ENCODE assay signal across 7 cellular contexts in the genomic region with DNA sequence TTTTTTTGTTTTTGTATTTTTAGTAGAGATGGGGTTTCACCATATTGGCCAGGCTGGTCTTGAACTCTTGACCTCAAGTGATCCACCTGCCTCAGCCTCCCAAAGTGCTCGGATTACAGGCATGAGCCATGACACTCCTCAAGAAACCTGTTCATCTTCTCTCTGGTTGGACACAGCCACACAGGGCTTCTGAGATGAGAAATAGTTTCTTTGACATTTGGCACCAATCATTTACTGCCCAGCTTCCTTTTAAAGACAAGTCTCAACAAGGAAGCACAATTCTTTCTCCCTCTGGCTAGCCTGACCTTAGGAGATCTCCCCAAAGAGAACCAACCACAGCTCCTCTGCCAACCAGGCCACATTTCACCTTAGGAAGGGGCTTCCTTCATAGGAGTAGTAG. TPM values are rescaled to one million over a fixed set of nuclear protein-coding genes. Genes with fewer than 3 reads are reported as not detected.
DNase-seq lines count a peak whose midpoint lies in the region; ATAC-seq and TF ChIP-seq lines count a peak whose summit lies in the region.
"Not testable (repeated sequence)": the region's sequence is repeated elsewhere in the genome, so short reads cannot be mapped to it uniquely, and the experiment has no call there.

No MANE protein-coding gene starts in this region.

- H3K27ac ChIP-seq in RWPE2 (ENCODE audit: poor library complexity, severe bottlenecking); mammary epithelial cell (ENCODE audit: insufficient read depth, low read depth, low read length): not testable (repeated sequence)
- H3K27ac ChIP-seq in WERI-Rb-1 (peak overlapping the region; percentile 93), neural cell (ENCODE audit: low read length) (peak overlapping the region; percentile 89)

- H3K27me3 ChIP-seq in RWPE2 (ENCODE audit: insufficient read depth, poor library complexity, severe bottlenecking); WERI-Rb-1 (ENCODE audit: insufficient read depth, low read depth, severe bottlenecking); mammary epithelial cell (ENCODE audit: insufficient read depth, low read length); neural cell (ENCODE audit: insufficient read depth, low read depth, low read length): not testable (repeated sequence)

- not testable (repeated sequence) for TF ChIP-seq CTCF in RWPE2 (IDR thresholded peaks at IDR 0.05; ENCODE audit: poor library complexity, severe bottlenecking); WERI-Rb-1 (IDR thresholded peaks at IDR 0.05; ENCODE audit: low read depth, low read length); mammary epithelial cell (conservative IDR thresholded peaks at IDR 0.05 in 1 of 2, IDR thresholded peaks at IDR 0.05 in 1 of 2; ENCODE audit: extremely low read depth in 1 of 2, insufficient read depth in 1 of 2, low read depth in 1 of 2, low read length in 2 of 2); epithelial cell of esophagus (IDR thresholded peaks at IDR 0.05; ENCODE audit: insufficient read depth, low read depth, low read length, missing control alignments); neural cell (IDR thresholded peaks at IDR 0.05; ENCODE audit: poor library complexity, severe bottlenecking)

- H3K9me3 ChIP-seq in RWPE2 (ENCODE audit: severe bottlenecking); WERI-Rb-1 (ENCODE audit: severe bottlenecking); mammary epithelial cell (replicated peaks; ENCODE audit: insufficient read depth, low read length); neural cell (ENCODE audit: low read length): not testable (repeated sequence)

- DNase-seq in ELF-1 (ENCODE audit: low read depth, low spot score) = peak; percentile 14
- not testable (repeated sequence) for DNase-seq in RWPE2 (ENCODE audit: low spot score); WERI-Rb-1
- DNase-seq in mammary epithelial cell = peak; percentile 31
- peak; percentile 48 for DNase-seq in epithelial cell of esophagus (ENCODE audit: low read depth)

- WGBS in mammary epithelial cell (ENCODE audit: low coverage, missing lambda C conversion rate) = 0% methylated on average over 1 of the region's 1 CpG

- not testable (repeated sequence) for H2AFZ ChIP-seq in mammary epithelial cell (ENCODE audit: low read depth, low read length); neural cell (ENCODE audit: low read depth, low read length)

- H4K20me1 ChIP-seq in mammary epithelial cell (ENCODE audit: insufficient read depth, low read length); neural cell (ENCODE audit: insufficient read depth): not testable (repeated sequence)

- H3K4me3 ChIP-seq in RWPE2 (ENCODE audit: severe bottlenecking); WERI-Rb-1 (ENCODE audit: low read depth, low read length); mammary epithelial cell (replicated peaks in 1 of 3; ENCODE audit: insufficient read depth in 1 of 3, low read depth in 2 of 3, low read length in 3 of 3); epithelial cell of esophagus (ENCODE audit: low read length); neural cell (ENCODE audit: low read length): not testable (repeated sequence)

- in situ Hi-C loops in mammary epithelial cell (cut with MboI; ENCODE audit: low sequenced_read_pairs in 2 of 2) = not testable (repeated sequence)

- peak; percentile 48; the same call in 2 of the 3 replicates for ATAC-seq in RWPE2 (ENCODE audit: low read depth)
- ATAC-seq in esophagus mucosa = peak; percentile 88

- intact Hi-C loops in mammary epithelial cell (cut with micrococcal nuclease) = not testable (repeated sequence)

- not testable (repeated sequence) for H3K9me2 ChIP-seq in neural cell (ENCODE audit: insufficient read depth, low read length)

- not testable (repeated sequence) for TF ChIP-seq EP300 in neural cell (conservative IDR thresholded peaks at IDR 0.05; ENCODE audit: poor library complexity, severe bottlenecking)

- H3K79me2 ChIP-seq in mammary epithelial cell (ENCODE audit: insufficient read depth, low read length); neural cell (replicated peaks; ENCODE audit: insufficient read depth, low read length): not testable (repeated sequence)

- not testable (repeated sequence) for H3F3A ChIP-seq in neural cell (ENCODE audit: insufficient read depth, low read length, poor library complexity, severe bottlenecking)

- not testable (repeated sequence) for TF ChIP-seq RAD21 in neural cell (conservative IDR thresholded peaks at IDR 0.05)

- CTCF ChIA-PET in mammary epithelial cell (lab: Charles Lee; ENCODE audit: low non-redundant PET) = not testable (repeated sequence)

- dilution Hi-C loops in mammary epithelial cell (cut with HindIII; ENCODE audit: low sequenced_read_pairs) = not testable (repeated sequence)

- H3K4me2 ChIP-seq in mammary epithelial cell (ENCODE audit: insufficient read depth, low read depth, low read length); neural cell (ENCODE audit: low read length): not testable (repeated sequence)

- peaks cover 11% of the 10 kb centered on the region for H3K4me1 ChIP-seq in RWPE2 (ENCODE audit: insufficient read depth, poor library complexity, severe bottlenecking)
- H3K4me1 ChIP-seq in mammary epithelial cell (ENCODE audit: insufficient read depth, low read length) = not testable (repeated sequence)

- not testable (repeated sequence) for H3K9ac ChIP-seq in mammary epithelial cell (ENCODE audit: insufficient read depth, low read length); neural cell (ENCODE audit: low read length)

- not testable (repeated sequence) for H3K36me3 ChIP-seq in RWPE2 (ENCODE audit: low read depth); mammary epithelial cell (ENCODE audit: insufficient read depth, low read length); neural cell (ENCODE audit: insufficient read depth, low read length)
- H3K36me3 ChIP-seq in WERI-Rb-1 = peaks cover 16% of the 10 kb centered on the region

- BruUV-seq in mammary epithelial cell (replicated peaks; lab: Mats Ljungman, UMichigan) = not testable (repeated sequence)

RNA-seq across cellular contexts. Expression of gene PLEKHA7, which starts 14.0 kb away (rescaled TPM):
- total RNA-seq in mammary epithelial cell = 1 to 10 TPM; 5.8 to 5.9 TPM
- polyA plus RNA-seq in mammary epithelial cell = 4.5 TPM
- polyA minus RNA-seq in mammary epithelial cell = 7.5 TPM
- 48.2 TPM for total RNA-seq in esophagus mucosa
- polyA plus RNA-seq in neural cell = 45.7 and 60.7 TPM in 2 replicates
- polyA minus RNA-seq in neural cell = 54.3 and 65.3 TPM in 2 replicates
